15 cellular contexts compared by ENCODE assay signal in the genomic region with DNA sequence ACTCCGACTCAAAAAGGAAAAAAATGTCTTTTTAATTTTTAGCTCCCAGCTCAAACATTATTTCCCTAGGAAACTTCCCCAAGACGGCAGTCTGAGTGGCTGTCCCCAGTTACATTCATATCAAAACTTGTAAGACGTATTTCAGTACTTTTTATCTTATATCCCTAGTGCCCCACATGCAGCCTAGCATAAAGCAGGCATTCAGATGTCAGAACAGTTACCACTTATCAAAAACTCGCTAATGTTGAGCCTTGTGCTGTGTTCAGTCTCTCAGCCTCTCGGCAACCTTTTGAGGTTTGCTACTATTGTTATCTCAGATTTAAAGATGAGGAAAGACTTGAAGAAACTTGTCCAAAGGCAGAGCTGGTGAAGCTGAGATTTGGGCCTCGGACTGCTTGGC. TPM values are rescaled to one million over a fixed set of nuclear protein-coding genes. Genes with fewer than 3 reads are reported as not detected.
A peak's percentile ranks its signal among the peaks of the same experiment; 100 is the strongest.
DNase-seq lines count a peak whose midpoint lies in the region; ATAC-seq and TF ChIP-seq lines count a peak whose summit lies in the region.
"Had no signal": no experiment of that assay in that cellular context is flagged by ENCODE, and none has a peak within 500 bp of the region (broad histone marks: within the 10 kb centered on the region; RNA-seq: fewer than 3 reads in every experiment).

No MANE protein-coding gene starts in this region.

- H3K4me1 ChIP-seq in Panc1 (ENCODE audit: control insufficient read depth, insufficient read depth, low read length) (no peaks in the 10 kb centered on the region), endodermal cell (ENCODE audit: control insufficient read depth, insufficient read depth, low read length) (no peaks in the 10 kb centered on the region)
- H3K4me1 ChIP-seq: BE2C had no signal

- DNase-seq in activated T-cell treated with anti-CD3 and anti-CD28 coated beads, Interleukin-2, amount 50 U/mL, for 72 hours: no peak
- no peak for DNase-seq in activated T-cell treated with anti-CD3 and anti-CD28 coated beads for 4 hours
- no peak for DNase-seq in Panc1 (ENCODE audit: low read depth, low spot score)
- DNase-seq in endodermal cell: peak; percentile 27
- no peak for DNase-seq in stimulated activated effector memory CD8-positive, alpha-beta T cell treated with anti-CD3 and anti-CD28 coated beads, Interleukin-12 subunit alpha, Interleukin-12 subunit beta, amount 100 ng/mL, for 72 hours (ENCODE audit: low spot score in 2 of 2)
- DNase-seq in foreskin fibroblast: no peak
- no peak for DNase-seq in NOMO-1 (lab: John Stamatoyannopoulos, UW; ENCODE audit: unreplicated experiment in 2 of 2)
- DNase-seq: BE2C; CD4-positive, alpha-beta memory T cell; DMS153; DND-41; GDM1; HCEC 1CT had no signal

- peak overlapping the region; percentile 57 for H3K27ac Mint-ChIP-seq in activated T-cell treated with anti-CD3 and anti-CD28 coated beads, Interleukin-2, amount 50 U/mL, for 72 hours
- no peak overlapping the region for H3K27ac Mint-ChIP-seq in endodermal cell
- H3K27ac Mint-ChIP-seq in stimulated activated effector memory CD8-positive, alpha-beta T cell treated with anti-CD3 and anti-CD28 coated beads, Interleukin-12 subunit alpha, Interleukin-12 subunit beta, amount 100 ng/mL, for 72 hours: peak overlapping the region; percentile 40

- no peaks in the 10 kb centered on the region for H3K9me3 ChIP-seq in Panc1 (ENCODE audit: control insufficient read depth, insufficient read depth, low read depth, low read length)
- peaks cover 10% of the 10 kb centered on the region for H3K9me3 ChIP-seq in endodermal cell (ENCODE audit: control insufficient read depth, low read length)
- H3K9me3 ChIP-seq: BE2C had no signal

- peak in 1 of 2 donors; percentile 53 for ATAC-seq in activated T-cell treated with anti-CD3 and anti-CD28 coated beads, Interleukin-2, amount 50 U/mL, for 72 hours (replicated peaks in 1 of 2)
- ATAC-seq in Panc1: no peak
- peak; percentile 47 for ATAC-seq in stimulated activated effector memory CD8-positive, alpha-beta T cell treated with anti-CD3 and anti-CD28 coated beads, Interleukin-12 subunit alpha, Interleukin-12 subunit beta, amount 100 ng/mL, for 72 hours
- ATAC-seq: HepG2 had no signal

- H3K9me3 Mint-ChIP-seq in activated T-cell treated with anti-CD3 and anti-CD28 coated beads, Interleukin-2, amount 50 U/mL, for 72 hours: no peaks in the 10 kb centered on the region
- peaks cover 6% of the 10 kb centered on the region for H3K9me3 Mint-ChIP-seq in endodermal cell
- no peaks in the 10 kb centered on the region for H3K9me3 Mint-ChIP-seq in stimulated activated effector memory CD8-positive, alpha-beta T cell treated with anti-CD3 and anti-CD28 coated beads, Interleukin-12 subunit alpha, Interleukin-12 subunit beta, amount 100 ng/mL, for 72 hours
- H3K9me3 Mint-ChIP-seq: CD4-positive, alpha-beta memory T cell had no signal

- no peak overlapping the region for H3K9ac ChIP-seq in endodermal cell (ENCODE audit: extremely low read depth, low read length, poor library complexity, severe bottlenecking)

- H3K36me3 ChIP-seq in Panc1 (ENCODE audit: control insufficient read depth, insufficient read depth, low read length) (peaks cover 42% of the 10 kb centered on the region), endodermal cell (ENCODE audit: control insufficient read depth, insufficient read depth, low read length) (peaks cover 76% of the 10 kb centered on the region)

- in situ Hi-C loops in Panc1 (cut with HindIII; ENCODE audit: low pct_unique_long_range_greater_than_20kb, low sequenced_read_pairs): no loop called here

- peaks cover 12 to 41% of the 10 kb centered on the region in 2 donors for H3K36me3 Mint-ChIP-seq in activated T-cell treated with anti-CD3 and anti-CD28 coated beads, Interleukin-2, amount 50 U/mL, for 72 hours (ENCODE audit: insufficient read depth in 2 of 2)
- peaks cover 84% of the 10 kb centered on the region for H3K36me3 Mint-ChIP-seq in endodermal cell (ENCODE audit: low read depth)
- H3K36me3 Mint-ChIP-seq in stimulated activated effector memory CD8-positive, alpha-beta T cell treated with anti-CD3 and anti-CD28 coated beads, Interleukin-12 subunit alpha, Interleukin-12 subunit beta, amount 100 ng/mL, for 72 hours: peaks cover 100% of the 10 kb centered on the region

- H3K4me3 Mint-ChIP-seq in activated T-cell treated with anti-CD3 and anti-CD28 coated beads, Interleukin-2, amount 50 U/mL, for 72 hours: no peak overlapping the region
- no peak overlapping the region for H3K4me3 Mint-ChIP-seq in endodermal cell
- no peak overlapping the region for H3K4me3 Mint-ChIP-seq in stimulated activated effector memory CD8-positive, alpha-beta T cell treated with anti-CD3 and anti-CD28 coated beads, Interleukin-12 subunit alpha, Interleukin-12 subunit beta, amount 100 ng/mL, for 72 hours
- H3K4me3 Mint-ChIP-seq: CD4-positive, alpha-beta memory T cell had no signal

- TF ChIP-seq CTCF in Panc1 (IDR thresholded peaks at IDR 0.05) (no peak), endodermal cell (conservative IDR thresholded peaks at IDR 0.05) (no peak), foreskin fibroblast (IDR thresholded peaks at IDR 0.05; ENCODE audit: low read depth, low read length) (no peak)

- intact Hi-C loops in Panc1 (cut with micrococcal nuclease; ENCODE audit: unreplicated experiment): no loop called here

- 82 to 87% methylated on average over 5 to 6 of the region's 6 CpGs for WGBS in endodermal cell (ENCODE audit: insufficient coverage in 1 of 2, insufficient read length in 1 of 2), 2 experiments

- H3K4me1 Mint-ChIP-seq in activated T-cell treated with anti-CD3 and anti-CD28 coated beads, Interleukin-2, amount 50 U/mL, for 72 hours (ENCODE audit: low read depth): peaks cover 20% of the 10 kb centered on the region
- H3K4me1 Mint-ChIP-seq in endodermal cell: peaks cover 4% of the 10 kb centered on the region
- peaks cover 8% of the 10 kb centered on the region for H3K4me1 Mint-ChIP-seq in stimulated activated effector memory CD8-positive, alpha-beta T cell treated with anti-CD3 and anti-CD28 coated beads, Interleukin-12 subunit alpha, Interleukin-12 subunit beta, amount 100 ng/mL, for 72 hours

- H3K27ac ChIP-seq in Panc1 (ENCODE audit: low read length): no peak overlapping the region
- H3K27ac ChIP-seq in endodermal cell (ENCODE audit: low read depth, low read length): no peak overlapping the region
- H3K27ac ChIP-seq: C4-2B had no signal

- POLR2A ChIA-PET in Panc1 (lab: Charles Lee): no interaction called here

- CTCF ChIA-PET in Panc1 (lab: Charles Lee): no interaction called here

- H3K27me3 Mint-ChIP-seq in activated T-cell treated with anti-CD3 and anti-CD28 coated beads, Interleukin-2, amount 50 U/mL, for 72 hours (ENCODE audit: low read depth): no peaks in the 10 kb centered on the region
- H3K27me3 Mint-ChIP-seq in endodermal cell (ENCODE audit: insufficient read depth): no peaks in the 10 kb centered on the region
- H3K27me3 Mint-ChIP-seq: CD4-positive, alpha-beta memory T cell had no signal

- TSS peak; percentile 53 for BruUV-seq in Panc1 (replicated peaks; lab: Mats Ljungman, UMichigan)

- H3K27me3 ChIP-seq in Panc1 (ENCODE audit: control insufficient read depth, insufficient read depth, low read length): no peaks in the 10 kb centered on the region
- H3K27me3 ChIP-seq in endodermal cell (ENCODE audit: control insufficient read depth, insufficient read depth, low read length, poor library complexity, severe bottlenecking): no peaks in the 10 kb centered on the region
- H3K27me3 ChIP-seq: BE2C had no signal

- H3K4me3 ChIP-seq in Panc1 (ENCODE audit: low read depth in 2 of 2, low read length in 2 of 2): no peak overlapping the region
- no peak overlapping the region for H3K4me3 ChIP-seq in endodermal cell (ENCODE audit: low read length)
- no peak overlapping the region for H3K4me3 ChIP-seq in foreskin fibroblast (ENCODE audit: low read depth in 1 of 2, low read length in 2 of 2)

RNA-seq across cellular contexts. Expression of a gene that starts 6.6 kb away (rescaled TPM):
- total RNA-seq in activated T-cell treated with anti-CD3 and anti-CD28 coated beads, Interleukin-2, amount 50 U/mL, for 72 hours: 10 to 100 TPM; 42.9 to 44.8 TPM
- total RNA-seq in Panc1 (2021; ENCODE audit: unreplicated experiment) (74.9 TPM), endodermal cell (10 to 100 TPM; 56.1 to 60.5 TPM)
- polyA plus RNA-seq in Panc1 (2012; ENCODE audit: insufficient read length): 55.4 TPM
- polyA plus RNA-seq in endodermal cell (2013, experiment 1 of 2): 63.3 TPM
- polyA plus RNA-seq in endodermal cell (2013, experiment 2 of 2): 61.3 TPM

RNA-seq across cellular contexts. Expression of a gene that starts 11.1 kb away (rescaled TPM):
- total RNA-seq in activated T-cell treated with anti-CD3 and anti-CD28 coated beads, Interleukin-2, amount 50 U/mL, for 72 hours: 100 to 1,000 TPM; 132 to 141 TPM
- 98.0 TPM for total RNA-seq in Panc1 (2021; ENCODE audit: unreplicated experiment)
- polyA plus RNA-seq in Panc1 (2012; ENCODE audit: insufficient read length): 134 TPM
- 100 to 1,000 TPM; 111 to 140 TPM for total RNA-seq in endodermal cell
- polyA plus RNA-seq in endodermal cell (2013, experiment 1 of 2): 123 TPM
- 111 TPM for polyA plus RNA-seq in endodermal cell (2013, experiment 2 of 2)

RNA-seq across cellular contexts. Expression of a gene that starts 32.1 kb away (rescaled TPM):
- total RNA-seq in activated T-cell treated with anti-CD3 and anti-CD28 coated beads, Interleukin-2, amount 50 U/mL, for 72 hours: 10 to 100 TPM; 26.4 to 31.1 TPM
- total RNA-seq in Panc1 (2021; ENCODE audit: unreplicated experiment): 50.8 TPM
- 21.5 TPM for polyA plus RNA-seq in Panc1 (2012; ENCODE audit: insufficient read length)
- total RNA-seq in endodermal cell: 10 to 100 TPM; 33.3 to 39.9 TPM
- polyA plus RNA-seq in endodermal cell (2013, experiment 1 of 2): 29.5 TPM
- polyA plus RNA-seq in endodermal cell (2013, experiment 2 of 2): 29.7 TPM
